ENCODE assay signal across 31 cellular contexts in genomic region chr10:118542789-118543188, GRCh38. TPM values are rescaled to one million over a fixed set of nuclear protein-coding genes. Genes with fewer than 3 reads are reported as not detected.
"Had no signal": no experiment of that assay in that cellular context is flagged by ENCODE, and none has a peak within 500 bp of the region (broad histone marks: within the 10 kb centered on the region; RNA-seq: fewer than 3 reads in every experiment).

No MANE protein-coding gene starts in this region.

- ATAC-seq: esophagus mucosa; foreskin keratinocyte; gastroesophageal sphincter; heart left ventricle; left lobe of liver; naive thymus-derived CD4-positive, alpha-beta T cell; right cardiac atrium; stimulated activated effector memory CD8-positive, alpha-beta T cell treated with anti-CD3 and anti-CD28 coated beads, Interleukin-12 subunit alpha, Interleukin-12 subunit beta, amount 100 ng/mL, for 72 hours had no signal

- H3K4me1 Mint-ChIP-seq: nephron, neural progenitor cell had no signal

- H3K4me3 Mint-ChIP-seq: endodermal cell; naive thymus-derived CD4-positive, alpha-beta T cell; nephron; neural progenitor cell; stimulated activated effector memory CD8-positive, alpha-beta T cell treated with anti-CD3 and anti-CD28 coated beads, Interleukin-12 subunit alpha, Interleukin-12 subunit beta, amount 100 ng/mL, for 72 hours had no signal

- H3K9me3 Mint-ChIP-seq: endodermal cell; stimulated activated effector memory CD8-positive, alpha-beta T cell treated with anti-CD3 and anti-CD28 coated beads, Interleukin-12 subunit alpha, Interleukin-12 subunit beta, amount 100 ng/mL, for 72 hours had no signal

- DNase-seq: dorsolateral prefrontal cortex; effector CD4-positive, alpha-beta T cell; endodermal cell; foreskin keratinocyte; heart left ventricle; kidney; mammary epithelial cell; mesendoderm; midbrain; naive thymus-derived CD4-positive, alpha-beta T cell; right cardiac atrium; sigmoid colon; stimulated activated CD4-positive, alpha-beta T cell treated with anti-CD3 and anti-CD28 coated beads, Interleukin-2, amount 100 ng/mL, for 24 hours; stimulated activated CD4-positive, alpha-beta T cell treated with anti-CD3 and anti-CD28 coated beads, Interleukin-4, amount 100 ng/mL, for 24 hours; stimulated activated naive CD4-positive, alpha-beta T cell treated with Interleukin-2 at 50 U/mL for 16 hours; stomach; thyroid gland; trophoblast cell had no signal

- H3K27ac Mint-ChIP-seq: endodermal cell; naive thymus-derived CD4-positive, alpha-beta T cell; nephron; neural progenitor cell; stimulated activated effector memory CD8-positive, alpha-beta T cell treated with anti-CD3 and anti-CD28 coated beads, Interleukin-12 subunit alpha, Interleukin-12 subunit beta, amount 100 ng/mL, for 72 hours had no signal

- H3K36me3 Mint-ChIP-seq: naive thymus-derived CD4-positive, alpha-beta T cell; neural progenitor cell; stimulated activated effector memory CD8-positive, alpha-beta T cell treated with anti-CD3 and anti-CD28 coated beads, Interleukin-12 subunit alpha, Interleukin-12 subunit beta, amount 100 ng/mL, for 72 hours had no signal

RNA-seq across cellular contexts. Expression of gene PRLHR, which starts 52.7 kb away (rescaled TPM):
- total RNA-seq: endodermal cell; esophagus mucosa; fibroblast of lung; foreskin keratinocyte; heart left ventricle; hepatocyte; kidney; left lobe of liver; lower leg skin; mammary epithelial cell; naive thymus-derived CD4-positive, alpha-beta T cell; osteoblast; prostate gland; right cardiac atrium; skeletal muscle tissue; subcutaneous adipose tissue; thyroid gland had no signal
